11 cellular contexts compared by ENCODE assay signal in the genomic region with DNA sequence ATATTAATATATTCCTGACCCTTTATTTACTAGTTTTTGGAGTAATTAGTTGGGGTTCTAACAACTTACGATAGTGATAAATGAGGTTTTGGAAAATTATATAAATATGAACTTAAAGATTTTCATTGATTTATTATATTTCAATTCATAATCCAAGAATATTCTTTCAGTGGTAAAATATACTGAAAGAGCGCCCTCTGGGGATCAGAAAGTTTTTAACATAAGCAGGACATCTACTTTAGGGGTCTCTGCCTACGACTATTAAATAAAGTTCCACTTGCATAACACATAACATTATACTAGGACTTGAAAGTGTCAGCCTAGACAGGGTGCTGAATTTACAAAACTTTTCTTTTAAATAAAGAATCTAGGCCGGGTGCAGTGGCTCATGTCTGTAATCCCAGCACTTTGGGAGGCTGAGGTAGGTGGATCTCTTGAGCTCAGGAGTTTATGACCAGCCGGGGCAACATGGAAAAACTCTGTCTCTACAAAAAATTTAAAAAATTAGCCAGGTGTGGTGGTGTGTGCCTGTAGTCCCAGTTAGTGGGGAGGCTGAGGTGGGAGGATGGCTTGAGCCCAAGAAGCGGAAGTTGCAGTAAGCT.
DNase-seq lines count a peak whose midpoint lies in the region; ATAC-seq and TF ChIP-seq lines count a peak whose summit lies in the region.
"Had no signal": no experiment of that assay in that cellular context is flagged by ENCODE, and none has a peak within 500 bp of the region (broad histone marks: within the 10 kb centered on the region; RNA-seq: fewer than 3 reads in every experiment).

No MANE protein-coding gene starts in this region.

- no peaks in the 10 kb centered on the region for H3K27me3 ChIP-seq in OCI-LY1 (ENCODE audit: insufficient read depth, low read length)
- H3K27me3 ChIP-seq in parathyroid adenoma (ENCODE audit: control insufficient read depth, insufficient read depth, low read length), result no peaks in the 10 kb centered on the region

- no peaks in the 10 kb centered on the region for H3K9me3 Mint-ChIP-seq in effector memory CD8-positive, alpha-beta T cell
- H3K9me3 Mint-ChIP-seq: stimulated activated naive CD8-positive, alpha-beta T cell treated with anti-CD3 and anti-CD28 coated beads, Interleukin-15, Interleukin-2, amounts not matched to agents 100 ng/mL and 50 ng/mL, for 24 hours had no signal

- H3K36me3 ChIP-seq in OCI-LY1 (ENCODE audit: insufficient read depth, low read length) (peaks cover 86% of the 10 kb centered on the region), parathyroid adenoma (ENCODE audit: control insufficient read depth, insufficient read depth, low read length) (no peaks in the 10 kb centered on the region)

- no peak for ATAC-seq in effector memory CD8-positive, alpha-beta T cell (replicated peaks)
- ATAC-seq in HG03439 (IDR thresholded peaks at IDR 0.05; ENCODE audit: unreplicated experiment) (no peak), GM21447 (IDR thresholded peaks at IDR 0.05; ENCODE audit: unreplicated experiment) (no peak)

- no peaks in the 10 kb centered on the region for H3K27me3 Mint-ChIP-seq in effector memory CD8-positive, alpha-beta T cell
- H3K27me3 Mint-ChIP-seq: stimulated activated naive CD8-positive, alpha-beta T cell treated with anti-CD3 and anti-CD28 coated beads, Interleukin-15, Interleukin-2, amounts not matched to agents 100 ng/mL and 50 ng/mL, for 24 hours had no signal

- DNase-seq in NCI-H2171 treated with DMSO at 0.1 percent for 48 hours (lab: John Stamatoyannopoulos, UW) (peak; percentile 8), NCI-H2171 (lab: John Stamatoyannopoulos, UW) (no peak)
- DNase-seq in effector memory CD8-positive, alpha-beta T cell, result no peak
- DNase-seq in activated CD4-positive, CD25-positive, alpha-beta regulatory T cell treated with anti-CD3 and anti-CD28 coated beads, Interleukin-2, amount 50 U/mL, for 72 hours, result no peak
- DNase-seq: NK-92 treated with Interleukin-12 subunit alpha and Interleukin-12 subunit beta, amount 100 ng/mL, for 24 hours had no signal

- peaks cover 59% of the 10 kb centered on the region for H3K36me3 Mint-ChIP-seq in effector memory CD8-positive, alpha-beta T cell (ENCODE audit: insufficient read depth)

- H3K9me3 ChIP-seq in OCI-LY1 (ENCODE audit: low read length), result no peaks in the 10 kb centered on the region
- no peaks in the 10 kb centered on the region for H3K9me3 ChIP-seq in parathyroid adenoma (ENCODE audit: control insufficient read depth, low read length)

- H3K9ac ChIP-seq in OCI-LY1 (ENCODE audit: low read length), result no peak overlapping the region
- H3K9ac ChIP-seq in parathyroid adenoma, result no peak overlapping the region

- H3K4me3 ChIP-seq in OCI-LY1 (ENCODE audit: low read depth, low read length, poor library complexity, severe bottlenecking) (no peak overlapping the region), parathyroid adenoma (ENCODE audit: low read depth, low read length) (no peak overlapping the region)

- 0 out of 2 replicates have a peak, but pooled peaks cover 6% of the 10 kb centered on the region for H3F3A ChIP-seq in OCI-LY1 (ENCODE audit: insufficient read depth, low read length)

- H3K79me2 ChIP-seq in OCI-LY1 (ENCODE audit: insufficient read depth, low read length), result peaks cover 32% of the 10 kb centered on the region
- H3K79me2 ChIP-seq in parathyroid adenoma, result peaks cover 15% of the 10 kb centered on the region

- no peak overlapping the region for H2AFZ ChIP-seq in OCI-LY1 (ENCODE audit: low read length)
- no peak overlapping the region for H2AFZ ChIP-seq in parathyroid adenoma

- peaks cover 18 to 36% of the 10 kb centered on the region in 2 donors for H3K4me1 Mint-ChIP-seq in effector memory CD8-positive, alpha-beta T cell (ENCODE audit: low read depth in 2 of 2)

- H3K4me1 ChIP-seq in OCI-LY1 (ENCODE audit: insufficient read depth, low read length, severe bottlenecking) (no peaks in the 10 kb centered on the region), parathyroid adenoma (peaks cover 6% of the 10 kb centered on the region)

- H3K27ac ChIP-seq in OCI-LY1 (ENCODE audit: low read depth, low read length, poor library complexity, severe bottlenecking) (no peak overlapping the region), parathyroid adenoma (no peak overlapping the region)
- H3K27ac ChIP-seq: HL-60 had no signal

- no peaks in the 10 kb centered on the region for H4K20me1 ChIP-seq in OCI-LY1 (ENCODE audit: insufficient read depth, low read length)

- H3K4me2 ChIP-seq in OCI-LY1 (ENCODE audit: low read length) (no peak overlapping the region), parathyroid adenoma (ENCODE audit: low read length) (no peak overlapping the region)

- H3K9me2 ChIP-seq in OCI-LY1 (ENCODE audit: low read depth, low read length), result no peaks in the 10 kb centered on the region

- H3K27ac Mint-ChIP-seq in effector memory CD8-positive, alpha-beta T cell, result peak overlapping the region; percentile 55 to 87
- H3K27ac Mint-ChIP-seq: stimulated activated naive CD8-positive, alpha-beta T cell treated with anti-CD3 and anti-CD28 coated beads, Interleukin-15, Interleukin-2, amounts not matched to agents 100 ng/mL and 50 ng/mL, for 24 hours had no signal

- no peak overlapping the region for H3K4me3 Mint-ChIP-seq in effector memory CD8-positive, alpha-beta T cell
- H3K4me3 Mint-ChIP-seq: stimulated activated naive CD8-positive, alpha-beta T cell treated with anti-CD3 and anti-CD28 coated beads, Interleukin-15, Interleukin-2, amounts not matched to agents 100 ng/mL and 50 ng/mL, for 24 hours had no signal

- TF ChIP-seq CTCF in OCI-LY1 (IDR thresholded peaks at IDR 0.05; ENCODE audit: low read length), result peak; percentile 48
- TF ChIP-seq CTCF in parathyroid adenoma (IDR thresholded peaks at IDR 0.05), result peak; percentile 27
